Comparison of ENCODE assay signal across 16 cellular contexts in genomic region chr2:191266201-191266600, GRCh38. TPM values are rescaled to one million over a fixed set of nuclear protein-coding genes. Genes with fewer than 3 reads are reported as not detected.
A peak's percentile ranks its signal among the peaks of the same experiment; 100 is the strongest.
DNase-seq lines count a peak whose midpoint lies in the region; TF ChIP-seq lines count a peak whose summit lies in the region.
"Had no signal": no experiment of that assay in that cellular context is flagged by ENCODE, and none has a peak within 500 bp of the region (broad histone marks: within the 10 kb centered on the region; RNA-seq: fewer than 3 reads in every experiment).

No MANE protein-coding gene starts in this region.

- peak overlapping the region; percentile 76 for H3K4me2 ChIP-seq in osteoblast (ENCODE audit: insufficient read depth, low read length)

- H3K36me3 Mint-ChIP-seq in MCF 10A (ENCODE audit: insufficient read depth, unreplicated experiment): peaks cover 11% of the 10 kb centered on the region
- no peaks in the 10 kb centered on the region for H3K36me3 Mint-ChIP-seq in activated naive CD4-positive, alpha-beta T cell treated with anti-CD3 and anti-CD28 coated beads for 36 hours (ENCODE audit: low read depth)

- H3K4me3 ChIP-seq in breast epithelium (no peak overlapping the region), osteoblast (ENCODE audit: insufficient read depth, low read length) (peak overlapping the region; percentile 56), vagina (no peak overlapping the region)
- H3K4me3 ChIP-seq: K562 had no signal

- H3K27ac ChIP-seq in breast epithelium: peak overlapping the region; percentile 65 to 72
- H3K27ac ChIP-seq in epithelial cell of prostate: peak overlapping the region; percentile 70
- H3K27ac ChIP-seq in osteoblast (ENCODE audit: low read depth, low read length): peak overlapping the region; percentile 94
- H3K27ac ChIP-seq in vagina: peak overlapping the region; percentile 21

- H3K4me1 ChIP-seq in breast epithelium: no peaks in the 10 kb centered on the region
- peaks cover 70% of the 10 kb centered on the region for H3K4me1 ChIP-seq in osteoblast (ENCODE audit: insufficient read depth, low read length)
- peaks cover 21% of the 10 kb centered on the region for H3K4me1 ChIP-seq in vagina

- peaks cover 45% of the 10 kb centered on the region for H4K20me1 ChIP-seq in osteoblast (ENCODE audit: insufficient read depth, low read length)

- H3K4me1 Mint-ChIP-seq in MCF 10A (ENCODE audit: insufficient read depth, unreplicated experiment): peaks cover 47% of the 10 kb centered on the region
- peaks cover 9% of the 10 kb centered on the region for H3K4me1 Mint-ChIP-seq in activated naive CD4-positive, alpha-beta T cell treated with anti-CD3 and anti-CD28 coated beads for 36 hours (ENCODE audit: low read depth)

- TF ChIP-seq POLR2A in breast epithelium (IDR thresholded peaks at IDR 0.05) (no peak), vagina (IDR thresholded peaks at IDR 0.05) (no peak)

- H3K79me2 ChIP-seq in osteoblast (ENCODE audit: insufficient read depth, low read length): peaks cover 83% of the 10 kb centered on the region

- POLR2A ChIA-PET in MCF 10A (lab: Yijun Ruan, JAX): interaction anchor here (0.6 to 3.6 kb wide), 4 partner anchors 14 to 249 kb away, joined by 3 to 16 read pairs (median 3); no protein-coding TSS in a partner anchor

- no peak overlapping the region for H3K27ac Mint-ChIP-seq in MCF 10A (ENCODE audit: low read depth, unreplicated experiment)
- H3K27ac Mint-ChIP-seq in activated naive CD4-positive, alpha-beta T cell treated with anti-CD3 and anti-CD28 coated beads for 36 hours: no peak overlapping the region
- H3K27ac Mint-ChIP-seq: activated T-cell treated with anti-CD3 and anti-CD28 coated beads, Interleukin-2, amount 50 U/mL, for 24 hours; T-helper 17 cell had no signal

- H3K4me3 Mint-ChIP-seq in MCF 10A (ENCODE audit: unreplicated experiment): no peak overlapping the region
- H3K4me3 Mint-ChIP-seq in activated naive CD4-positive, alpha-beta T cell treated with anti-CD3 and anti-CD28 coated beads for 36 hours: no peak overlapping the region
- H3K4me3 Mint-ChIP-seq: activated T-cell treated with anti-CD3 and anti-CD28 coated beads, Interleukin-2, amount 50 U/mL, for 24 hours; T-helper 17 cell had no signal

- H3K9me3 Mint-ChIP-seq in MCF 10A (ENCODE audit: unreplicated experiment): no peaks in the 10 kb centered on the region
- H3K9me3 Mint-ChIP-seq in activated naive CD4-positive, alpha-beta T cell treated with anti-CD3 and anti-CD28 coated beads for 36 hours: no peaks in the 10 kb centered on the region
- H3K9me3 Mint-ChIP-seq: activated T-cell treated with anti-CD3 and anti-CD28 coated beads, Interleukin-2, amount 50 U/mL, for 24 hours had no signal

- no peaks in the 10 kb centered on the region for H3K36me3 ChIP-seq in breast epithelium
- H3K36me3 ChIP-seq in osteoblast (ENCODE audit: insufficient read depth, low read length): peaks cover 3% of the 10 kb centered on the region
- H3K36me3 ChIP-seq in vagina: no peaks in the 10 kb centered on the region

- H3K27me3 ChIP-seq in breast epithelium (no peaks in the 10 kb centered on the region), osteoblast (ENCODE audit: insufficient read depth, low read length) (no peaks in the 10 kb centered on the region), vagina (no peaks in the 10 kb centered on the region)

- DNase-seq in breast epithelium (ENCODE audit: low spot score in 2 of 2) (no peak), MCF 10A (ENCODE audit: unreplicated experiment) (no peak), epithelial cell of prostate (ENCODE audit: low read depth, low spot score) (no peak), osteoblast (ENCODE audit: insufficient read length, low spot score, missing footprints) (no peak), vagina (ENCODE audit: extremely low spot score in 2 of 2) (no peak), 8988T (no peak)
- no peak for DNase-seq in activated naive CD4-positive, alpha-beta T cell treated with anti-CD3 and anti-CD28 coated beads for 36 hours
- DNase-seq in activated naive CD4-positive, alpha-beta T cell treated with anti-CD3 and anti-CD28 coated beads, Interleukin-2, amount 50 U/mL, for 16 hours: no peak
- DNase-seq: activated CD4-positive, alpha-beta T cell treated with anti-CD3 and anti-CD28 coated beads for 1 hour; activated T-cell treated with anti-CD3 and anti-CD28 coated beads, Interleukin-2, amount 50 U/mL, for 24 hours; Calu3; NCI-H1436; NCI-H446 treated with DMSO at 0.1 percent for 48 hours; posterior cingulate gyrus; T-helper 17 cell had no signal

- no TSS peak for BruUV-seq in MCF 10A (replicated peaks; lab: Mats Ljungman, UMichigan)

- no peak overlapping the region for H2AFZ ChIP-seq in osteoblast (ENCODE audit: low read length)

- TF ChIP-seq CTCF in breast epithelium (IDR thresholded peaks at IDR 0.05) (no peak), MCF 10A (IDR thresholded peaks at IDR 0.05; ENCODE audit: unreplicated experiment) (no peak), osteoblast (IDR thresholded peaks at IDR 0.05; ENCODE audit: extremely low read depth, low read depth, low read length) (no peak), vagina (IDR thresholded peaks at IDR 0.05) (no peak)

- CTCF ChIA-PET in MCF 10A (lab: Yijun Ruan, JAX): interaction anchor here (0.5 to 1.4 kb wide), 3 partner anchors 11 to 76 kb away, joined by 3 to 4 read pairs (median 3); no protein-coding TSS in a partner anchor
- CTCF ChIA-PET in activated naive CD4-positive, alpha-beta T cell treated with anti-CD3 and anti-CD28 coated beads for 36 hours (lab: Charles Lee): interaction anchor here (1.0 kb wide), 1 partner anchor 48 kb away, joined by 3 read pairs; no protein-coding TSS in a partner anchor

- H3K9me3 ChIP-seq in breast epithelium (no peaks in the 10 kb centered on the region), osteoblast (ENCODE audit: low read depth, low read length) (no peaks in the 10 kb centered on the region), vagina (no peaks in the 10 kb centered on the region)

- no peaks in the 10 kb centered on the region for H3K27me3 Mint-ChIP-seq in MCF 10A (ENCODE audit: insufficient read depth, unreplicated experiment)
- no peaks in the 10 kb centered on the region for H3K27me3 Mint-ChIP-seq in activated naive CD4-positive, alpha-beta T cell treated with anti-CD3 and anti-CD28 coated beads for 36 hours (ENCODE audit: low read depth)
- H3K27me3 Mint-ChIP-seq: activated T-cell treated with anti-CD3 and anti-CD28 coated beads, Interleukin-2, amount 50 U/mL, for 24 hours had no signal

- intact Hi-C loops in breast epithelium (cut with DNase I; ENCODE audit: low total_unique reads) (no loop called here), MCF 10A (cut with micrococcal nuclease) (no loop called here), vagina (cut with DNase I) (no loop called here)
- intact Hi-C loops in activated naive CD4-positive, alpha-beta T cell treated with anti-CD3 and anti-CD28 coated beads for 36 hours (cut with micrococcal nuclease): no loop called here

RNA-seq across cellular contexts. Expression of gene MYO1B, which starts 21.0 kb away (rescaled TPM):
- total RNA-seq in breast epithelium: 10 to 100 TPM; 34.1 to 73.9 (median 63.9) TPM
- total RNA-seq in MCF 10A (2022): 204 and 241 TPM in 2 replicates
- total RNA-seq in osteoblast: 229 and 246 TPM in 2 replicates
- 43.7 TPM for total RNA-seq in vagina
- 10 to 100 TPM; 39.2 to 40.5 TPM for total RNA-seq in activated naive CD4-positive, alpha-beta T cell treated with anti-CD3 and anti-CD28 coated beads for 36 hours

Comparison
In these comparisons a context has a peak if more than half of its experiments do, and no peak if none do; other contexts are left out.
1. H3K27ac ChIP-seq: peak in every context shown above with its lines; median percentile 94 in osteoblast; 70 in epithelial cell of prostate; 68 in breast epithelium; 21 in vagina.